ENCODE assay signal across 22 cellular contexts in genomic region chr5:77321793-77322394, GRCh38.
A peak's percentile ranks its signal among the peaks of the same experiment; 100 is the strongest.
DNase-seq lines count a peak whose midpoint lies in the region; ATAC-seq and TF ChIP-seq lines count a peak whose summit lies in the region.
"Had no signal": no experiment of that assay in that cellular context is flagged by ENCODE, and none has a peak within 500 bp of the region (broad histone marks: within the 10 kb centered on the region; RNA-seq: fewer than 3 reads in every experiment).

No MANE protein-coding gene starts in this region.

- no peak overlapping the region for H4K12ac ChIP-seq in trophoblast cell (ENCODE audit: low read depth, low read length)

- no peaks in the 10 kb centered on the region for H3K36me3 Mint-ChIP-seq in GM23338 (ENCODE audit: low read depth)
- H3K36me3 Mint-ChIP-seq: CD8-positive, alpha-beta memory T cell; IgD-negative memory B cell had no signal

- TF ChIP-seq CTCF in GM23338 (conservative IDR thresholded peaks at IDR 0.05; ENCODE audit: low read depth in 2 of 2), result no peak

- peaks cover 23% of the 10 kb centered on the region for H3K4me1 ChIP-seq in GM23338 (ENCODE audit: insufficient read depth)
- peaks cover 2% of the 10 kb centered on the region in 2 experiments for H3K4me1 ChIP-seq in trophoblast cell (ENCODE audit: control insufficient read depth in 1 of 2, insufficient read depth in 2 of 2, low read length in 2 of 2)
- H3K4me1 ChIP-seq: SJCRH30 had no signal

- H3K9me2 ChIP-seq in GM23338 (ENCODE audit: insufficient read depth), result no peaks in the 10 kb centered on the region

- H2BK5ac ChIP-seq in trophoblast cell (ENCODE audit: low read depth, low read length, poor library complexity), result no peak overlapping the region

- no peak overlapping the region for H3K9ac ChIP-seq in trophoblast cell (ENCODE audit: low read length)

- no peak overlapping the region for H3K14ac ChIP-seq in trophoblast cell (ENCODE audit: low read length)

- H2AK5ac ChIP-seq in trophoblast cell (ENCODE audit: low read length), result no peak overlapping the region

- H3K4me1 Mint-ChIP-seq in GM23338, result peaks cover 22% of the 10 kb centered on the region
- H3K4me1 Mint-ChIP-seq: CD8-positive, alpha-beta memory T cell; IgD-negative memory B cell had no signal

- H2AFZ ChIP-seq in GM23338 (no peak overlapping the region), trophoblast cell (ENCODE audit: insufficient read depth, low read length, poor library complexity) (no peak overlapping the region)

- H3K9me3 Mint-ChIP-seq in GM23338, result no peaks in the 10 kb centered on the region
- H3K9me3 Mint-ChIP-seq: CD8-positive, alpha-beta memory T cell; HFFc6; IgD-negative memory B cell had no signal

- H3K79me2 ChIP-seq in GM23338 (replicated peaks; ENCODE audit: insufficient read depth), result no peaks in the 10 kb centered on the region
- H3K79me2 ChIP-seq in trophoblast cell (ENCODE audit: control insufficient read depth, insufficient read depth, low read length, poor library complexity), result no peaks in the 10 kb centered on the region

- no peak overlapping the region for H3K23ac ChIP-seq in trophoblast cell (ENCODE audit: low read length)

- H4K8ac ChIP-seq in trophoblast cell (ENCODE audit: low read depth, low read length), result no peak overlapping the region

- no peaks in the 10 kb centered on the region for H4K20me1 ChIP-seq in GM23338 (replicated peaks; ENCODE audit: insufficient read depth)

- no peaks in the 10 kb centered on the region for H3K27me3 Mint-ChIP-seq in GM23338 (ENCODE audit: insufficient read depth, low read depth, poor library complexity)

- H4K91ac ChIP-seq in trophoblast cell (ENCODE audit: low read depth, low read length), result no peak overlapping the region

- WGBS in trophoblast cell (ENCODE audit: extremely low coverage, insufficient coverage, insufficient read length), result no CpG with 5 or more reads among the region's 4 CpGs

- H3F3A ChIP-seq in GM23338 (replicated peaks; ENCODE audit: low read depth), result no peaks in the 10 kb centered on the region

- H3K4me2 ChIP-seq in GM23338 (peak overlapping the region; percentile 45; the same call in 1 of the 2 replicates), trophoblast cell (ENCODE audit: low read length) (no peak overlapping the region)

- H3K27me3 ChIP-seq in GM23338 (ENCODE audit: insufficient read depth) (no peaks in the 10 kb centered on the region), trophoblast cell (ENCODE audit: insufficient read depth, low read length) (no peaks in the 10 kb centered on the region)

- no peak overlapping the region; the same call in 1 of the 3 replicates for H3K4me3 Mint-ChIP-seq in GM23338
- H3K4me3 Mint-ChIP-seq: CD8-positive, alpha-beta memory T cell; HFFc6; IgD-negative memory B cell had no signal

- H2BK120ac ChIP-seq in trophoblast cell (ENCODE audit: insufficient read depth, low read length, poor library complexity), result no peak overlapping the region

- no peaks in the 10 kb centered on the region for H3K36me3 ChIP-seq in GM23338 (ENCODE audit: insufficient read depth)
- no peaks in the 10 kb centered on the region for H3K36me3 ChIP-seq in trophoblast cell (ENCODE audit: control insufficient read depth in 1 of 2, insufficient read depth in 2 of 2, low read length in 2 of 2)
- H3K36me3 ChIP-seq: SJCRH30 had no signal

- H3K18ac ChIP-seq in trophoblast cell (ENCODE audit: low read length), result no peak overlapping the region

- no peaks in the 10 kb centered on the region for H3K9me3 ChIP-seq in trophoblast cell (ENCODE audit: insufficient read depth, low read depth, low read length)
- H3K9me3 ChIP-seq: SJCRH30 had no signal

- DNase-seq in GM23338 (ENCODE audit: low spot score) (peak; percentile 73), NCI-H69 (lab: John Stamatoyannopoulos, UW) (peak; percentile 60), iPS DF 4.7 (ENCODE audit: extremely low read depth, low spot score) (peak; percentile 44), trophoblast cell (no peak), NCI-H1930 (lab: John Stamatoyannopoulos, UW) (no peak)
- DNase-seq in effector CD4-positive, alpha-beta T cell, result no peak
- DNase-seq: 8988T; AML-193; C1 segment of cervical spinal cord; Calu3; CD8-positive, alpha-beta memory T cell; DMS153; GDM1; HFFc6; NCI-H1105; NCI-H2029 treated with DMSO at 0.1 percent for 48 hours; NCI-H2171; NCI-H524 treated with DMSO at 0.1 percent for 48 hours; OCI-M1; SJCRH30 had no signal

- no peak overlapping the region for H3K27ac ChIP-seq in GM23338 (ENCODE audit: low read depth)
- H3K27ac ChIP-seq in trophoblast cell (ENCODE audit: low read depth, low read length), result no peak overlapping the region
- H3K27ac ChIP-seq: SJCRH30 had no signal

- H2BK12ac ChIP-seq in trophoblast cell (ENCODE audit: low read length), result peak overlapping the region; percentile 4

- no peak overlapping the region for H3K4ac ChIP-seq in trophoblast cell (ENCODE audit: low read depth, low read length)

- H3K79me1 ChIP-seq in trophoblast cell (ENCODE audit: low read length), result no peaks in the 10 kb centered on the region

- ATAC-seq in GM23338, result peak; percentile 96
- no peak for ATAC-seq in HG03571 (IDR thresholded peaks at IDR 0.05; ENCODE audit: unreplicated experiment)

- H3K27ac Mint-ChIP-seq in GM23338, result peak overlapping the region; percentile 15; the same call in 1 of the 2 replicates
- H3K27ac Mint-ChIP-seq: CD8-positive, alpha-beta memory T cell; HFFc6; IgD-negative memory B cell had no signal

- peak overlapping the region; percentile 9; the same call in 1 of the 2 replicates for H3K4me3 ChIP-seq in GM23338
- H3K4me3 ChIP-seq in trophoblast cell (ENCODE audit: low read depth, low read length), result no peak overlapping the region
- H3K4me3 ChIP-seq: SJCRH30 had no signal

TF ChIP-seq in GM23338, 12 proteins besides CTCF, POLR2A, EP300 and RAD21 (continues in another document):
- TF ChIP-seq STAT1 (IDR thresholded peaks at IDR 0.05; ENCODE audit: unreplicated experiment), result no peak
- no peak for TF ChIP-seq JUNB (IDR thresholded peaks at IDR 0.05; ENCODE audit: unreplicated experiment)
- TF ChIP-seq, protein P1, sequence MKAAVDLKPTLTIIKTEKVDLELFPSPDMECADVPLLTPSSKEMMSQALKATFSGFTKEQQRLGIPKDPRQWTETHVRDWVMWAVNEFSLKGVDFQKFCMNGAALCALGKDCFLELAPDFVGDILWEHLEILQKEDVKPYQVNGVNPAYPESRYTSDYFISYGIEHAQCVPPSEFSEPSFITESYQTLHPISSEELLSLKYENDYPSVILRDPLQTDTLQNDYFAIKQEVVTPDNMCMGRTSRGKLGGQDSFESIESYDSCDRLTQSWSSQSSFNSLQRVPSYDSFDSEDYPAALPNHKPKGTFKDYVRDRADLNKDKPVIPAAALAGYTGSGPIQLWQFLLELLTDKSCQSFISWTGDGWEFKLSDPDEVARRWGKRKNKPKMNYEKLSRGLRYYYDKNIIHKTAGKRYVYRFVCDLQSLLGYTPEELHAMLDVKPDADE (IDR thresholded peaks at IDR 0.05), result no peak
- no peak for TF ChIP-seq NANOG (IDR thresholded peaks at IDR 0.05; ENCODE audit: borderline replicate concordance)
- no peak for TF ChIP-seq EZH2phosphoT487 (IDR thresholded peaks at IDR 0.05; ENCODE audit: unreplicated experiment)
- TF ChIP-seq, protein P2, sequence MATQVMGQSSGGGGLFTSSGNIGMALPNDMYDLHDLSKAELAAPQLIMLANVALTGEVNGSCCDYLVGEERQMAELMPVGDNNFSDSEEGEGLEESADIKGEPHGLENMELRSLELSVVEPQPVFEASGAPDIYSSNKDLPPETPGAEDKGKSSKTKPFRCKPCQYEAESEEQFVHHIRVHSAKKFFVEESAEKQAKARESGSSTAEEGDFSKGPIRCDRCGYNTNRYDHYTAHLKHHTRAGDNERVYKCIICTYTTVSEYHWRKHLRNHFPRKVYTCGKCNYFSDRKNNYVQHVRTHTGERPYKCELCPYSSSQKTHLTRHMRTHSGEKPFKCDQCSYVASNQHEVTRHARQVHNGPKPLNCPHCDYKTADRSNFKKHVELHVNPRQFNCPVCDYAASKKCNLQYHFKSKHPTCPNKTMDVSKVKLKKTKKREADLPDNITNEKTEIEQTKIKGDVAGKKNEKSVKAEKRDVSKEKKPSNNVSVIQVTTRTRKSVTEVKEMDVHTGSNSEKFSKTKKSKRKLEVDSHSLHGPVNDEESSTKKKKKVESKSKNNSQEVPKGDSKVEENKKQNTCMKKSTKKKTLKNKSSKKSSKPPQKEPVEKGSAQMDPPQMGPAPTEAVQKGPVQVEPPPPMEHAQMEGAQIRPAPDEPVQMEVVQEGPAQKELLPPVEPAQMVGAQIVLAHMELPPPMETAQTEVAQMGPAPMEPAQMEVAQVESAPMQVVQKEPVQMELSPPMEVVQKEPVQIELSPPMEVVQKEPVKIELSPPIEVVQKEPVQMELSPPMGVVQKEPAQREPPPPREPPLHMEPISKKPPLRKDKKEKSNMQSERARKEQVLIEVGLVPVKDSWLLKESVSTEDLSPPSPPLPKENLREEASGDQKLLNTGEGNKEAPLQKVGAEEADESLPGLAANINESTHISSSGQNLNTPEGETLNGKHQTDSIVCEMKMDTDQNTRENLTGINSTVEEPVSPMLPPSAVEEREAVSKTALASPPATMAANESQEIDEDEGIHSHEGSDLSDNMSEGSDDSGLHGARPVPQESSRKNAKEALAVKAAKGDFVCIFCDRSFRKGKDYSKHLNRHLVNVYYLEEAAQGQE (IDR thresholded peaks at IDR 0.05; ENCODE audit: unreplicated experiment), result no peak

Comparison
In these comparisons a context has a peak if more than half of its experiments do, and no peak if none do; other contexts are left out.
1. DNase-seq: peak in GM23338 (single experiment), NCI-H69 (single experiment) and iPS DF 4.7 (single experiment); none in trophoblast cell (0 of 2), NCI-H1930 (0 of 2) and effector CD4-positive, alpha-beta T cell (single experiment).